In genomic region chrX:1592128-1592862, GRCh38 we compare ENCODE assay signal across 9 cellular contexts. TPM values are rescaled to one million over a fixed set of nuclear protein-coding genes. Genes with fewer than 3 reads are reported as not detected.
DNase-seq lines count a peak whose midpoint lies in the region; ATAC-seq and TF ChIP-seq lines count a peak whose summit lies in the region.
"Had no signal": no experiment of that assay in that cellular context is flagged by ENCODE, and none has a peak within 500 bp of the region (broad histone marks: within the 10 kb centered on the region; RNA-seq: fewer than 3 reads in every experiment).

No MANE protein-coding gene starts in this region.

- TF ChIP-seq POLR2A in GM18505 (IDR thresholded peaks at IDR 0.05; ENCODE audit: borderline replicate concordance, extremely low read depth, insufficient read depth, insufficient read length): no peak

- no peaks in the 10 kb centered on the region for H3K27me3 ChIP-seq in parathyroid adenoma (ENCODE audit: control insufficient read depth, insufficient read depth, low read length)

- H3K9me3 ChIP-seq in parathyroid adenoma (ENCODE audit: control insufficient read depth, low read length): no peaks in the 10 kb centered on the region

- POLR2A ChIA-PET in AG04449 (lab: Yijun Ruan, JAX): no interaction called here

- peaks cover 14% of the 10 kb centered on the region for H3K79me2 ChIP-seq in parathyroid adenoma

- H3K4me3 ChIP-seq in AG04449 (ENCODE audit: low read depth, low read length) (peak overlapping the region; percentile 93), fibroblast of villous mesenchyme (ENCODE audit: low read depth, low read length) (peak overlapping the region; percentile 96), parathyroid adenoma (ENCODE audit: low read depth, low read length) (peak overlapping the region; percentile 52)

- peak overlapping the region; percentile 19 for H3K9ac ChIP-seq in parathyroid adenoma

- DNase-seq in AG04449 (ENCODE audit: low read depth, low spot score) (no peak), fibroblast of villous mesenchyme (ENCODE audit: low read depth) (peak; percentile 60), SIG-M5 treated with dmso at 0.1 percent for 504 hours (lab: John Stamatoyannopoulos, UW; ENCODE audit: unreplicated experiment) (no peak), NCI-H1694 (lab: John Stamatoyannopoulos, UW) (no peak)
- peak; percentile 29 to 31 for DNase-seq in activated CD4-positive, alpha-beta T cell treated with anti-CD3 and anti-CD28 coated beads, Interleukin-2, amount 50 U/mL, for 48 hours

- H2AFZ ChIP-seq in parathyroid adenoma: no peak overlapping the region

- no peaks in the 10 kb centered on the region for H3K4me1 ChIP-seq in parathyroid adenoma

- ATAC-seq in GM18505 (IDR thresholded peaks at IDR 0.05; ENCODE audit: unreplicated experiment) (peak; percentile 34), HG03039 (IDR thresholded peaks at IDR 0.05; ENCODE audit: unreplicated experiment) (peak; percentile 28)

- H3K36me3 ChIP-seq in parathyroid adenoma (ENCODE audit: control insufficient read depth, insufficient read depth, low read length): no peaks in the 10 kb centered on the region

- CTCF ChIA-PET in AG04449 (lab: Yijun Ruan, JAX): no interaction called here

- H3K27ac ChIP-seq in parathyroid adenoma: peak overlapping the region; percentile 61

- H3K4me2 ChIP-seq in parathyroid adenoma (ENCODE audit: low read length): peak overlapping the region; percentile 82

- TF ChIP-seq CTCF in AG04449 (IDR thresholded peaks at IDR 0.05; ENCODE audit: insufficient read depth, low read length, missing control alignments) (no peak), fibroblast of villous mesenchyme (IDR thresholded peaks at IDR 0.05; ENCODE audit: insufficient read depth, low read depth, low read length) (no peak), parathyroid adenoma (IDR thresholded peaks at IDR 0.05) (no peak)

RNA-seq across cellular contexts. Expression of gene AKAP17A, which starts 0.9 kb away (rescaled TPM):
- total RNA-seq in fibroblast of villous mesenchyme: 22.0 and 23.2 TPM in 2 replicates

RNA-seq across cellular contexts. Expression of gene ASMT, which starts 22.6 kb away (rescaled TPM):
- not detected in 2 replicates for total RNA-seq in fibroblast of villous mesenchyme
- total RNA-seq: LHCN-M2 had no signal

RNA-seq across cellular contexts. Expression of gene P2RY8, which starts 55.3 kb away (rescaled TPM):
- not detected in 2 replicates for total RNA-seq in fibroblast of villous mesenchyme

Comparison
In these comparisons a context has a peak if more than half of its experiments do, and no peak if none do; other contexts are left out.
1. DNase-seq: peak in activated CD4-positive, alpha-beta T cell treated with anti-CD3 and anti-CD28 coated beads, Interleukin-2, amount 50 U/mL, for 48 hours (2 of 2) and fibroblast of villous mesenchyme (single experiment); none in AG04449 (single experiment), SIG-M5 treated with dmso at 0.1 percent for 504 hours (single experiment) and NCI-H1694 (single experiment).
2. Peak in every context shown above with its lines, with median percentiles within 50 percentile points of each other: H3K4me3 ChIP-seq.